ENCODE assay signal across 7 cellular contexts in genomic region chr6:43269273-43270007, GRCh38. TPM values are rescaled to one million over a fixed set of nuclear protein-coding genes. Genes with fewer than 3 reads are reported as not detected.
DNase-seq lines count a peak whose midpoint lies in the region; ATAC-seq and TF ChIP-seq lines count a peak whose summit lies in the region.

No MANE protein-coding gene starts in this region.

- POLR2A ChIA-PET in PC-3 (lab: Charles Lee; ENCODE audit: unreplicated experiment): no interaction called here

- DNase-seq in NCI-H69 (lab: John Stamatoyannopoulos, UW) (peak; percentile 65), GM20000 (ENCODE audit: low spot score) (no peak), PC-3 (no peak), NCI-H524 (lab: John Stamatoyannopoulos, UW) (no peak)
- DNase-seq in activated naive CD4-positive, alpha-beta T cell treated with anti-CD3 and anti-CD28 coated beads for 36 hours: peak; percentile 57
- peak in 2 of 3 experiments; percentile 23 to 41 for DNase-seq in stimulated activated CD4-positive, alpha-beta T cell treated with anti-CD3 and anti-CD28 coated beads, TNF-alpha, amount 100 ng/mL, for 4 hours (ENCODE audit: low read depth in 3 of 3)

- no peaks in the 10 kb centered on the region for H4K20me1 ChIP-seq in PC-3 (ENCODE audit: low read length)

- no peaks in the 10 kb centered on the region for H3K9me3 Mint-ChIP-seq in activated naive CD4-positive, alpha-beta T cell treated with anti-CD3 and anti-CD28 coated beads for 36 hours

- no peak overlapping the region for H3K27ac Mint-ChIP-seq in activated naive CD4-positive, alpha-beta T cell treated with anti-CD3 and anti-CD28 coated beads for 36 hours

- H3K4me3 ChIP-seq in iPS-18c (ENCODE audit: insufficient read depth, low read depth, low read length): peak overlapping the region; percentile 41
- no peak overlapping the region for H3K4me3 ChIP-seq in PC-3 (ENCODE audit: low read length)

- CTCF ChIA-PET in activated naive CD4-positive, alpha-beta T cell treated with anti-CD3 and anti-CD28 coated beads for 36 hours (lab: Charles Lee): interaction anchor here (0.7 to 1.6 kb wide), 2 partner anchors 20 to 127 kb away, joined by 3 to 5 read pairs; no protein-coding TSS in a partner anchor
- CTCF ChIA-PET in PC-3 (lab: Charles Lee): no interaction called here

- peaks cover 6% of the 10 kb centered on the region for H3K27me3 ChIP-seq in PC-3 (ENCODE audit: low read length)

- H3K4me3 Mint-ChIP-seq in activated naive CD4-positive, alpha-beta T cell treated with anti-CD3 and anti-CD28 coated beads for 36 hours: peak overlapping the region; percentile 37

- H3K27me3 Mint-ChIP-seq in activated naive CD4-positive, alpha-beta T cell treated with anti-CD3 and anti-CD28 coated beads for 36 hours (ENCODE audit: low read depth): peaks cover 6% of the 10 kb centered on the region

- no peak overlapping the region for H2AFZ ChIP-seq in PC-3 (ENCODE audit: low read length)

- H3F3A ChIP-seq in PC-3 (ENCODE audit: low read length, unreplicated experiment): no peaks in the 10 kb centered on the region

- H3K9me2 ChIP-seq in PC-3 (replicated peaks; ENCODE audit: low read length): no peaks in the 10 kb centered on the region

- intact Hi-C loops in activated naive CD4-positive, alpha-beta T cell treated with anti-CD3 and anti-CD28 coated beads for 36 hours (cut with micrococcal nuclease): no loop called here
- intact Hi-C loops in PC-3 (cut with micrococcal nuclease): no loop called here

- no peaks in the 10 kb centered on the region for H3K4me1 ChIP-seq in PC-3 (ENCODE audit: insufficient read depth, low read length)

- BruUV-seq in PC-3 (replicated peaks; lab: Mats Ljungman, UMichigan): no TSS peak

- no peak for ATAC-seq in PC-3

- no peaks in the 10 kb centered on the region for H3K36me3 ChIP-seq in PC-3 (ENCODE audit: low read depth, low read length)

- H3K9me3 ChIP-seq in iPS-18c (ENCODE audit: control insufficient read depth, insufficient read depth, low read length) (peaks cover 2% of the 10 kb centered on the region), PC-3 (ENCODE audit: low read length) (no peaks in the 10 kb centered on the region)

- H3K4me1 Mint-ChIP-seq in activated naive CD4-positive, alpha-beta T cell treated with anti-CD3 and anti-CD28 coated beads for 36 hours (ENCODE audit: low read depth): peaks cover 4% of the 10 kb centered on the region

- no peak overlapping the region for H3K4me2 ChIP-seq in PC-3 (ENCODE audit: low read length)

- no peak overlapping the region for H3K27ac ChIP-seq in PC-3 (ENCODE audit: low read length)

- no peaks in the 10 kb centered on the region for H3K36me3 Mint-ChIP-seq in activated naive CD4-positive, alpha-beta T cell treated with anti-CD3 and anti-CD28 coated beads for 36 hours (ENCODE audit: low read depth)

- no peaks in the 10 kb centered on the region for H3K79me2 ChIP-seq in PC-3 (ENCODE audit: low read length)

- H3K9ac ChIP-seq in PC-3 (ENCODE audit: low read length): no peak overlapping the region

- TF ChIP-seq CTCF in GM20000 (IDR thresholded peaks at IDR 0.05; ENCODE audit: extremely low read depth, missing control alignments): no peak
- TF ChIP-seq CTCF in PC-3 (conservative IDR thresholded peaks at IDR 0.05; ENCODE audit: low read depth, low read length): no peak

RNA-seq across cellular contexts. Expression of gene TTBK1, which starts 26.2 kb away (rescaled TPM):
- under 1 TPM in 1 of 2 experiments, not detected in 1; 0.02 TPM for total RNA-seq in activated naive CD4-positive, alpha-beta T cell treated with anti-CD3 and anti-CD28 coated beads for 36 hours
- total RNA-seq in PC-3 (2014; rRNA removed): not detected in 2 replicates

RNA-seq across cellular contexts. Expression of gene SLC22A7, which starts 28.6 kb away (rescaled TPM):
- total RNA-seq in activated naive CD4-positive, alpha-beta T cell treated with anti-CD3 and anti-CD28 coated beads for 36 hours: not detected
- not detected in 2 replicates for total RNA-seq in PC-3 (2014; rRNA removed)

RNA-seq across cellular contexts. Expression of gene CRIP3, which starts 39.2 kb away (rescaled TPM):
- total RNA-seq in activated naive CD4-positive, alpha-beta T cell treated with anti-CD3 and anti-CD28 coated beads for 36 hours: 1 to 10 TPM; 2.9 to 3.1 TPM
- 0.29 TPM in 2 replicates for total RNA-seq in PC-3 (2014; rRNA removed)

RNA-seq across cellular contexts. Expression of gene DNPH1, which starts 40.2 kb away (rescaled TPM):
- total RNA-seq in activated naive CD4-positive, alpha-beta T cell treated with anti-CD3 and anti-CD28 coated beads for 36 hours: 10 to 100 TPM; 59.7 to 59.8 TPM
- total RNA-seq in PC-3 (2014; rRNA removed): 128 and 176 TPM in 2 replicates

Comparison
In these comparisons a context has a peak if more than half of its experiments do, and no peak if none do; other contexts are left out.
1. DNase-seq: peak in NCI-H69 (single experiment), activated naive CD4-positive, alpha-beta T cell treated with anti-CD3 and anti-CD28 coated beads for 36 hours (single experiment) and stimulated activated CD4-positive, alpha-beta T cell treated with anti-CD3 and anti-CD28 coated beads, TNF-alpha, amount 100 ng/mL, for 4 hours (2 of 3); none in GM20000 (single experiment), PC-3 (single experiment) and NCI-H524 (0 of 2).